In genomic region chr12:109451400-109451799, GRCh38 we compare ENCODE assay signal across 16 cellular contexts.
"Had no signal": no experiment of that assay in that cellular context is flagged by ENCODE, and none has a peak within 500 bp of the region (broad histone marks: within the 10 kb centered on the region; RNA-seq: fewer than 3 reads in every experiment).

No MANE protein-coding gene starts in this region.

- H3K27me3 ChIP-seq: hepatocyte had no signal

- H3K9me3 ChIP-seq: psoas muscle had no signal

- DNase-seq: activated CD4-positive, CD25-positive, alpha-beta regulatory T cell treated with anti-CD3 and anti-CD28 coated beads, Interleukin-2, amount 50 U/mL, for 72 hours; activated CD8-positive, alpha-beta memory T cell treated with anti-CD3 and anti-CD28 coated beads, Interleukin-2, amount 50 U/mL, for 4 hours; activated CD8-positive, alpha-beta T cell treated with anti-CD3 and anti-CD28 coated beads for 36 hours; activated gamma-delta T cell treated with Interleukin-2 at 50 U/mL for 16 hours; activated T-cell treated with anti-CD3 and anti-CD28 coated beads, Interleukin-2, amount 50 U/mL, for 72 hours; aorta; cortex of kidney; effector CD8-positive, alpha-beta T cell; naive thymus-derived CD4-positive, alpha-beta T cell; nucleus accumbens; psoas muscle; SHP77 treated with DMSO at 0.1 percent for 48 hours; stimulated activated CD4-positive, alpha-beta T cell treated with anti-CD3 and anti-CD28 coated beads, Interleukin-15, amount 100 ng/mL, for 24 hours; trophoblast cell had no signal

- H3K4me1 ChIP-seq: psoas muscle had no signal

- H3K4me3 ChIP-seq: hepatocyte, psoas muscle had no signal

- H2AFZ ChIP-seq: hepatocyte had no signal

- H3K27ac ChIP-seq: epithelial cell of prostate, hepatocyte, psoas muscle had no signal

- H3K4me2 ChIP-seq: hepatocyte had no signal
